ENCODE assay signal across 8 cellular contexts in genomic region chr20:20712004-20712473, GRCh38. TPM values are rescaled to one million over a fixed set of nuclear protein-coding genes. Genes with fewer than 3 reads are reported as not detected.
DNase-seq lines count a peak whose midpoint lies in the region; ATAC-seq lines count a peak whose summit lies in the region.

No MANE protein-coding gene starts in this region.

- peak overlapping the region; percentile 95 for H3K4me3 Mint-ChIP-seq in T-helper 1 cell treated with Interleukin-12 subunit alpha and Interleukin-12 subunit beta and Interleukin-4 antibody, amounts not matched to agents 30 μg/mL and 1 μg/mL, for 36 hours
- H3K4me3 Mint-ChIP-seq in effector memory CD8-positive, alpha-beta T cell: peak overlapping the region; percentile 91 to 96

- H3K9me3 ChIP-seq in SJSA1 (replicated peaks) (no peaks in the 10 kb centered on the region), muscle layer of duodenum (ENCODE audit: control insufficient read depth in 1 of 2, low read length in 2 of 2) (no peaks in the 10 kb centered on the region)

- peak; percentile 9 for ATAC-seq in HG02885 (IDR thresholded peaks at IDR 0.05; ENCODE audit: poor library complexity, unreplicated experiment)
- ATAC-seq in effector memory CD8-positive, alpha-beta T cell (replicated peaks): peak; percentile 5

- H3K27me3 ChIP-seq in SJSA1 (replicated peaks) (no peaks in the 10 kb centered on the region; the same call in 1 of the 2 replicates), muscle layer of duodenum (ENCODE audit: low read depth, low read length) (no peaks in the 10 kb centered on the region)

- peaks cover 23% of the 10 kb centered on the region for H3K4me1 Mint-ChIP-seq in T-helper 1 cell treated with Interleukin-12 subunit alpha and Interleukin-12 subunit beta and Interleukin-4 antibody, amounts not matched to agents 30 μg/mL and 1 μg/mL, for 36 hours (ENCODE audit: low read depth)
- H3K4me1 Mint-ChIP-seq in effector memory CD8-positive, alpha-beta T cell (ENCODE audit: low read depth in 2 of 2): peaks cover 21 to 30% of the 10 kb centered on the region in 2 donors

- no peaks in the 10 kb centered on the region for H3K9me3 Mint-ChIP-seq in T-helper 1 cell treated with Interleukin-12 subunit alpha and Interleukin-12 subunit beta and Interleukin-4 antibody, amounts not matched to agents 30 μg/mL and 1 μg/mL, for 36 hours
- H3K9me3 Mint-ChIP-seq in effector memory CD8-positive, alpha-beta T cell: no peaks in the 10 kb centered on the region

- DNase-seq in T-helper 1 cell: no peak
- no peak for DNase-seq in SJSA1 (ENCODE audit: low read depth in 1 of 2, low spot score in 2 of 2)
- peak in 1 of 3 experiments; percentile 12 for DNase-seq in effector memory CD8-positive, alpha-beta T cell
- DNase-seq in NCI-H446 (lab: John Stamatoyannopoulos, UW): no peak
- no peak for DNase-seq in KG1 (lab: John Stamatoyannopoulos, UW)

- H3K4me1 ChIP-seq in SJSA1 (replicated peaks) (peaks cover 6% of the 10 kb centered on the region), muscle layer of duodenum (ENCODE audit: control insufficient read depth in 1 of 2, insufficient read depth in 2 of 2, low read length in 2 of 2) (peaks cover 10 to 11% of the 10 kb centered on the region in 2 donors)

- H3K27ac ChIP-seq in SJSA1 (no peak overlapping the region), muscle layer of duodenum (ENCODE audit: low read length) (peak overlapping the region; percentile 78)

- H3K27me3 Mint-ChIP-seq in T-helper 1 cell treated with Interleukin-12 subunit alpha and Interleukin-12 subunit beta and Interleukin-4 antibody, amounts not matched to agents 30 μg/mL and 1 μg/mL, for 36 hours (ENCODE audit: low read depth): no peaks in the 10 kb centered on the region
- H3K27me3 Mint-ChIP-seq in effector memory CD8-positive, alpha-beta T cell: peaks cover 0 to 8% of the 10 kb centered on the region in 2 donors

- peaks cover 4% of the 10 kb centered on the region for H3K36me3 Mint-ChIP-seq in T-helper 1 cell treated with Interleukin-12 subunit alpha and Interleukin-12 subunit beta and Interleukin-4 antibody, amounts not matched to agents 30 μg/mL and 1 μg/mL, for 36 hours (ENCODE audit: low read depth)
- H3K36me3 Mint-ChIP-seq in effector memory CD8-positive, alpha-beta T cell (ENCODE audit: insufficient read depth): no peaks in the 10 kb centered on the region

- H3K36me3 ChIP-seq in SJSA1 (0 out of 2 replicates have a peak, but pooled peaks cover 3% of the 10 kb centered on the region), muscle layer of duodenum (ENCODE audit: control insufficient read depth in 1 of 2, insufficient read depth in 2 of 2, low read length in 2 of 2) (no peaks in the 10 kb centered on the region)

- H3K4me3 ChIP-seq in SJSA1 (peak overlapping the region; percentile 88), muscle layer of duodenum (ENCODE audit: low read depth in 1 of 2, low read length in 2 of 2) (peak overlapping the region; percentile 60 to 92)

- peak overlapping the region; percentile 96 for H3K27ac Mint-ChIP-seq in T-helper 1 cell treated with Interleukin-12 subunit alpha and Interleukin-12 subunit beta and Interleukin-4 antibody, amounts not matched to agents 30 μg/mL and 1 μg/mL, for 36 hours
- H3K27ac Mint-ChIP-seq in effector memory CD8-positive, alpha-beta T cell: peak overlapping the region; percentile 91 to 92

RNA-seq across cellular contexts. Expression of gene RALGAPA2, which starts 0.4 kb away (rescaled TPM):
- total RNA-seq in SJSA1 (2014; rRNA removed; shearing (Covaris generic)): 5.9 and 7.5 TPM in 2 replicates
